ENCODE assay signal across 1 cellular context in genomic region chr17:78127240-78127887, GRCh38.
A peak's percentile ranks its signal among the peaks of the same experiment; 100 is the strongest.
TF ChIP-seq lines count a peak whose summit lies in the region.

No MANE protein-coding gene starts in this region.

TF ChIP-seq in K562, 482 proteins besides CTCF, POLR2A, EP300 and RAD21 (continued from another document and continues in another):
- no peak for TF ChIP-seq ZNF609 (CRISPR knock-in tag; IDR thresholded peaks at IDR 0.05; ENCODE audit: borderline replicate concordance)
- no peak for TF ChIP-seq CHCHD3 (CRISPR knock-in tag; IDR thresholded peaks at IDR 0.05)
- 0 out of 2 replicates have a peak, but pooled peaks have one; percentile 21 for TF ChIP-seq ZBTB17 (CRISPR knock-in tag; IDR thresholded peaks at IDR 0.05)
- TF ChIP-seq EHMT2 (IDR thresholded peaks at IDR 0.05), result no peak
- TF ChIP-seq, protein P1, sequence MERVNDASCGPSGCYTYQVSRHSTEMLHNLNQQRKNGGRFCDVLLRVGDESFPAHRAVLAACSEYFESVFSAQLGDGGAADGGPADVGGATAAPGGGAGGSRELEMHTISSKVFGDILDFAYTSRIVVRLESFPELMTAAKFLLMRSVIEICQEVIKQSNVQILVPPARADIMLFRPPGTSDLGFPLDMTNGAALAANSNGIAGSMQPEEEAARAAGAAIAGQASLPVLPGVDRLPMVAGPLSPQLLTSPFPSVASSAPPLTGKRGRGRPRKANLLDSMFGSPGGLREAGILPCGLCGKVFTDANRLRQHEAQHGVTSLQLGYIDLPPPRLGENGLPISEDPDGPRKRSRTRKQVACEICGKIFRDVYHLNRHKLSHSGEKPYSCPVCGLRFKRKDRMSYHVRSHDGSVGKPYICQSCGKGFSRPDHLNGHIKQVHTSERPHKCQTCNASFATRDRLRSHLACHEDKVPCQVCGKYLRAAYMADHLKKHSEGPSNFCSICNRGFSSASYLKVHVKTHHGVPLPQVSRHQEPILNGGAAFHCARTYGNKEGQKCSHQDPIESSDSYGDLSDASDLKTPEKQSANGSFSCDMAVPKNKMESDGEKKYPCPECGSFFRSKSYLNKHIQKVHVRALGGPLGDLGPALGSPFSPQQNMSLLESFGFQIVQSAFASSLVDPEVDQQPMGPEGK (CRISPR knock-in tag; IDR thresholded peaks at IDR 0.05; ENCODE audit: borderline replicate concordance), result 0 out of 2 replicates have a peak, but pooled peaks have one; percentile 57
- TF ChIP-seq CTBP1 (IDR thresholded peaks at IDR 0.05; ENCODE audit: borderline replicate concordance), result peak; percentile 37; the same call in 1 of the 2 replicates
- TF ChIP-seq RBM14 (IDR thresholded peaks at IDR 0.05; ENCODE audit: borderline replicate concordance, insufficient read depth, low read depth, low read length), result no peak
- TF ChIP-seq NRF1 (conservative IDR thresholded peaks at IDR 0.05 in 1 of 2, IDR thresholded peaks at IDR 0.05 in 1 of 2), result peak; percentile 27 to 47; a peak in 2 of 4 replicates
- 0 out of 2 replicates have a peak, but pooled peaks have one; percentile 3 for TF ChIP-seq BHLHE40 (IDR thresholded peaks at IDR 0.05; ENCODE audit: low read length)
- no peak for TF ChIP-seq CBX2 (IDR thresholded peaks at IDR 0.05; ENCODE audit: insufficient read depth, low read length, poor library complexity, severe bottlenecking)
- TF ChIP-seq, protein P2, sequence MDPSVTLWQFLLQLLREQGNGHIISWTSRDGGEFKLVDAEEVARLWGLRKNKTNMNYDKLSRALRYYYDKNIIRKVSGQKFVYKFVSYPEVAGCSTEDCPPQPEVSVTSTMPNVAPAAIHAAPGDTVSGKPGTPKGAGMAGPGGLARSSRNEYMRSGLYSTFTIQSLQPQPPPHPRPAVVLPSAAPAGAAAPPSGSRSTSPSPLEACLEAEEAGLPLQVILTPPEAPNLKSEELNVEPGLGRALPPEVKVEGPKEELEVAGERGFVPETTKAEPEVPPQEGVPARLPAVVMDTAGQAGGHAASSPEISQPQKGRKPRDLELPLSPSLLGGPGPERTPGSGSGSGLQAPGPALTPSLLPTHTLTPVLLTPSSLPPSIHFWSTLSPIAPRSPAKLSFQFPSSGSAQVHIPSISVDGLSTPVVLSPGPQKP (CRISPR knock-in tag; IDR thresholded peaks at IDR 0.05), result no peak
- TF ChIP-seq ARID1B (IDR thresholded peaks at IDR 0.05), result peak; percentile 8; the same call in 1 of the 2 replicates
- peak; percentile 66 for TF ChIP-seq NR2C2 (CRISPR knock-in tag; IDR thresholded peaks at IDR 0.05)
- TF ChIP-seq NR2C2 (tag; IDR thresholded peaks at IDR 0.05), result peak; percentile 93
- TF ChIP-seq ILK (tag; IDR thresholded peaks at IDR 0.05; ENCODE audit: borderline replicate concordance, low read depth), result no peak
- no peak for TF ChIP-seq ZBTB34 (CRISPR knock-in tag; IDR thresholded peaks at IDR 0.05)
- TF ChIP-seq TEAD4 (IDR thresholded peaks at IDR 0.05; ENCODE audit: low read length), result 0 out of 2 replicates have a peak, but pooled peaks have one; percentile 16
- TF ChIP-seq TEAD4 (CRISPR knock-in tag; IDR thresholded peaks at IDR 0.05; ENCODE audit: borderline replicate concordance), result no peak
- peak; percentile 11 for TF ChIP-seq CCNT2 (IDR thresholded peaks at IDR 0.05; ENCODE audit: borderline replicate concordance, extremely low read depth, insufficient read length, low read depth, low read length)
- peak; percentile 57; the same call in 1 of the 2 replicates for TF ChIP-seq POLR2AphosphoS5 (IDR thresholded peaks at IDR 0.05; ENCODE audit: control insufficient read depth, insufficient read depth, low read depth, low read length)
- peak; percentile 97 for TF ChIP-seq ETV1 (tag; conservative IDR thresholded peaks at IDR 0.05; ENCODE audit: low read depth)
- TF ChIP-seq SIN3A (IDR thresholded peaks at IDR 0.05; ENCODE audit: borderline replicate concordance in 2 of 2, control insufficient read depth in 1 of 2, low read depth in 2 of 2, low read length in 2 of 2), result peak in 1 of 2 experiments; percentile 63; a peak in 1 of 4 replicates
- TF ChIP-seq L3MBTL2 (IDR thresholded peaks at IDR 0.05), result 0 out of 2 replicates have a peak, but pooled peaks have one; percentile 21
- TF ChIP-seq, protein P3, sequence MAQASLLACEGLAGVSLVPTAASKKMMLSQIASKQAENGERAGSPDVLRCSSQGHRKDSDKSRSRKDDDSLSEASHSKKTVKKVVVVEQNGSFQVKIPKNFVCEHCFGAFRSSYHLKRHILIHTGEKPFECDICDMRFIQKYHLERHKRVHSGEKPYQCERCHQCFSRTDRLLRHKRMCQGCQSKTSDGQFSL (CRISPR knock-in tag; IDR thresholded peaks at IDR 0.05), result 0 out of 2 replicates have a peak, but pooled peaks have one; percentile 37
- TF ChIP-seq, protein P3 (tag; IDR thresholded peaks at IDR 0.05), result no peak
- TF ChIP-seq FOXP1 (CRISPR knock-in tag; IDR thresholded peaks at IDR 0.05), result 0 out of 2 replicates have a peak, but pooled peaks have one; percentile 47
- TF ChIP-seq CBFB (CRISPR knock-in tag; IDR thresholded peaks at IDR 0.05), result no peak
- no peak for TF ChIP-seq PRDM10 (IDR thresholded peaks at IDR 0.05; ENCODE audit: partially characterized antibody)
- TF ChIP-seq ZBTB8A (IDR thresholded peaks at IDR 0.05; ENCODE audit: partially characterized antibody), result no peak
- TF ChIP-seq, protein P4, sequence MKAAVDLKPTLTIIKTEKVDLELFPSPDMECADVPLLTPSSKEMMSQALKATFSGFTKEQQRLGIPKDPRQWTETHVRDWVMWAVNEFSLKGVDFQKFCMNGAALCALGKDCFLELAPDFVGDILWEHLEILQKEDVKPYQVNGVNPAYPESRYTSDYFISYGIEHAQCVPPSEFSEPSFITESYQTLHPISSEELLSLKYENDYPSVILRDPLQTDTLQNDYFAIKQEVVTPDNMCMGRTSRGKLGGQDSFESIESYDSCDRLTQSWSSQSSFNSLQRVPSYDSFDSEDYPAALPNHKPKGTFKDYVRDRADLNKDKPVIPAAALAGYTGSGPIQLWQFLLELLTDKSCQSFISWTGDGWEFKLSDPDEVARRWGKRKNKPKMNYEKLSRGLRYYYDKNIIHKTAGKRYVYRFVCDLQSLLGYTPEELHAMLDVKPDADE (conservative IDR thresholded peaks at IDR 0.05; ENCODE audit: control insufficient read depth, low read depth, low read length), result peak; percentile 37; the same call in 1 of the 2 replicates
- TF ChIP-seq NR4A1 (CRISPR knock-in tag; IDR thresholded peaks at IDR 0.05), result no peak
- peak; percentile 73; the same call in 1 of the 2 replicates for TF ChIP-seq NR4A1 (tag; IDR thresholded peaks at IDR 0.05)
- peak; percentile 62; the same call in 1 of the 2 replicates for TF ChIP-seq NCOA1 (IDR thresholded peaks at IDR 0.05; ENCODE audit: low read depth)
- TF ChIP-seq RNF2 (IDR thresholded peaks at IDR 0.05), result peak; percentile 66; the same call in 1 of the 2 replicates
- TF ChIP-seq, protein P5, sequence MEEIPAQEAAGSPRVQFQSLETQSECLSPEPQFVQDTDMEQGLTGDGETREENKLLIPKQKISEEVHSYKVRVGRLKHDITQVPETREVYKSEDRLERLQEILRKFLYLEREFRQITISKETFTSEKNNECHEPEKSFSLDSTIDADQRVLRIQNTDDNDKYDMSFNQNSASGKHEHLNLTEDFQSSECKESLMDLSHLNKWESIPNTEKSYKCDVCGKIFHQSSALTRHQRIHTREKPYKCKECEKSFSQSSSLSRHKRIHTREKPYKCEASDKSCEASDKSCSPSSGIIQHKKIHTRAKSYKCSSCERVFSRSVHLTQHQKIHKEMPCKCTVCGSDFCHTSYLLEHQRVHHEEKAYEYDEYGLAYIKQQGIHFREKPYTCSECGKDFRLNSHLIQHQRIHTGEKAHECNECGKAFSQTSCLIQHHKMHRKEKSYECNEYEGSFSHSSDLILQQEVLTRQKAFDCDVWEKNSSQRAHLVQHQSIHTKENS (CRISPR knock-in tag; IDR thresholded peaks at IDR 0.05), result no peak
- no peak for TF ChIP-seq ZNF165 (CRISPR knock-in tag; IDR thresholded peaks at IDR 0.05; ENCODE audit: borderline replicate concordance)
- TF ChIP-seq SMAD1 (IDR thresholded peaks at IDR 0.05; ENCODE audit: low read depth, low read length, partially characterized antibody), result peak; percentile 63
- no peak for TF ChIP-seq TCF3 (CRISPR knock-in tag; IDR thresholded peaks at IDR 0.05)
- TF ChIP-seq ZBTB1 (CRISPR knock-in tag; IDR thresholded peaks at IDR 0.05; ENCODE audit: borderline replicate concordance, low read depth), result no peak
- no peak for TF ChIP-seq RBM34 (IDR thresholded peaks at IDR 0.05; ENCODE audit: borderline replicate concordance, insufficient read depth, low read length)
- no peak; the same call in 1 of the 2 replicates for TF ChIP-seq USF1 (CRISPR knock-in tag; IDR thresholded peaks at IDR 0.05)
- TF ChIP-seq FOXK1 (CRISPR knock-in tag; IDR thresholded peaks at IDR 0.05; ENCODE audit: borderline replicate concordance), result no peak
- no peak for TF ChIP-seq JUND (IDR thresholded peaks at IDR 0.05; ENCODE audit: borderline replicate concordance, low read depth, low read length)
- TF ChIP-seq JUND (tag; IDR thresholded peaks at IDR 0.05; ENCODE audit: borderline replicate concordance, low read depth, low read length), result peak; percentile 43; the same call in 1 of the 3 replicates
- TF ChIP-seq PHF20 (IDR thresholded peaks at IDR 0.05; ENCODE audit: partially characterized antibody), result peak; percentile 32
- TF ChIP-seq TGIF2 (CRISPR knock-in tag; IDR thresholded peaks at IDR 0.05), result no peak
- no peak for TF ChIP-seq ZNF232 (CRISPR knock-in tag; IDR thresholded peaks at IDR 0.05)
